Comparison of ENCODE assay signal across 8 cellular contexts in the genomic region with DNA sequence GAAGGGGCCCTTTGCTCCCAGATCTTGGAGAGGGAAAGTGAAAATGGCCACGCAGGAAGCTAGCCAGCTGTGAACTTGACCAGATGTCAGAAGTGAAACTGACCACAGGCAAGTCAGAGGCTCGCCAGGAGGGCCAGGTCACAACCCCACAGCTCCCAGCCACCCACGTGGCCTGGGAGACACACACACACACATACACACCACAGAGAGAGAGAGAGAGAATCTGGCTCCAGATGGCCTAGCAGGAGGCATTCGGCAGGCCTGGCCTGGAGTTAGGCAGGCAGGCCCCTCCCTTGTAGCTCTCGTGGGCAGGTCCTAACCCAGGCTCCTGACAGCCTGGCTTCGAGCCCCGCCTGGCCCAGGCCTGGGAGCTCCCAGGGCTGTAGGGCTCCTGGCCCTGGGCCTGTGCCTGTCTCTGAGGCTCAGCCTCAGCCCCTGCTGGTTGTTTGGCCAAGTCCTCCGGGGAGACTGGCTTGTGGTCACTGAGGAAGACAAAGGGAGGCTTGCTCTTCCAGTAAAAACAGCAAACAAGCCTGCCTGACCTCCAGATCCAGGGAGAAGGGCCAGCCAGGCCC.
DNase-seq lines count a peak whose midpoint lies in the region; ATAC-seq and TF ChIP-seq lines count a peak whose summit lies in the region.

No MANE protein-coding gene starts in this region.

- DNase-seq in NCI-H2227 treated with DMSO at 0.1 percent for 48 hours (lab: John Stamatoyannopoulos, UW) (peak; percentile 10), cardiac fibroblast (ENCODE audit: low read depth in 2 of 2) (peak; percentile 97 to 99), kidney glomerular epithelial cell (lab: John Stamatoyannopoulos, UW) (peak; percentile 93), KG1 (lab: John Stamatoyannopoulos, UW) (no peak)
- peak; percentile 28 for DNase-seq in stimulated activated naive B cell treated with anti-CD40 and anti-IgM and Interleukin-4, amounts not matched to agents 10 μg/mL and 1 μg/mL and 100 μg/mL, for 72 hours
- no peak for DNase-seq in activated T-cell treated with anti-CD3 and anti-CD28 coated beads, Interleukin-2, amount 50 U/mL, for 48 hours

- ATAC-seq in GM18505 (IDR thresholded peaks at IDR 0.05; ENCODE audit: unreplicated experiment) = peak; percentile 70
- peak; percentile 77 for ATAC-seq in HG02610 (IDR thresholded peaks at IDR 0.05; ENCODE audit: unreplicated experiment)
- ATAC-seq in stimulated activated naive B cell treated with anti-CD40 and anti-IgM and Interleukin-4, amounts not matched to agents 10 μg/mL and 1 μg/mL and 100 μg/mL, for 72 hours (replicated peaks) = peak; percentile 80 to 83

- no peaks in the 10 kb centered on the region for H3K36me3 Mint-ChIP-seq in stimulated activated naive B cell treated with anti-CD40 and anti-IgM and Interleukin-4, amounts not matched to agents 10 μg/mL and 1 μg/mL and 100 μg/mL, for 72 hours

- H3K27me3 Mint-ChIP-seq in stimulated activated naive B cell treated with anti-CD40 and anti-IgM and Interleukin-4, amounts not matched to agents 10 μg/mL and 1 μg/mL and 100 μg/mL, for 72 hours = peaks cover 34 to 35% of the 10 kb centered on the region in 2 donors

- TF ChIP-seq CTCF in cardiac fibroblast (IDR thresholded peaks at IDR 0.05; ENCODE audit: low read depth, low read length) = peak; percentile 51

- no peak for TF ChIP-seq POLR2A in GM18505 (IDR thresholded peaks at IDR 0.05; ENCODE audit: borderline replicate concordance, extremely low read depth, insufficient read depth, insufficient read length)

- peaks cover 8% of the 10 kb centered on the region in 2 donors for H3K4me1 Mint-ChIP-seq in stimulated activated naive B cell treated with anti-CD40 and anti-IgM and Interleukin-4, amounts not matched to agents 10 μg/mL and 1 μg/mL and 100 μg/mL, for 72 hours

- H3K4me3 Mint-ChIP-seq in stimulated activated naive B cell treated with anti-CD40 and anti-IgM and Interleukin-4, amounts not matched to agents 10 μg/mL and 1 μg/mL and 100 μg/mL, for 72 hours = no peak overlapping the region

- peak overlapping the region; percentile 85 for H3K27ac Mint-ChIP-seq in stimulated activated naive B cell treated with anti-CD40 and anti-IgM and Interleukin-4, amounts not matched to agents 10 μg/mL and 1 μg/mL and 100 μg/mL, for 72 hours

- H3K4me3 ChIP-seq in cardiac fibroblast (replicated peaks in 1 of 2; ENCODE audit: low read depth in 2 of 2, low read length in 2 of 2) = no peak overlapping the region

- no peaks in the 10 kb centered on the region for H3K9me3 Mint-ChIP-seq in stimulated activated naive B cell treated with anti-CD40 and anti-IgM and Interleukin-4, amounts not matched to agents 10 μg/mL and 1 μg/mL and 100 μg/mL, for 72 hours

Comparison
In these comparisons a context has a peak if more than half of its experiments do, and no peak if none do; other contexts are left out.
1. DNase-seq: peak in NCI-H2227 treated with DMSO at 0.1 percent for 48 hours (single experiment), cardiac fibroblast (2 of 2), kidney glomerular epithelial cell (single experiment) and stimulated activated naive B cell treated with anti-CD40 and anti-IgM and Interleukin-4, amounts not matched to agents 10 μg/mL and 1 μg/mL and 100 μg/mL, for 72 hours (single experiment); none in activated T-cell treated with anti-CD3 and anti-CD28 coated beads, Interleukin-2, amount 50 U/mL, for 48 hours (0 of 2) and KG1 (single experiment).
2. Peak in every context shown above with its lines, with median percentiles within 50 percentile points of each other: ATAC-seq.